14 cellular contexts compared by ENCODE assay signal in genomic region chr7:27122075-27122910, GRCh38. TPM values are rescaled to one million over a fixed set of nuclear protein-coding genes. Genes with fewer than 3 reads are reported as not detected.
DNase-seq lines count a peak whose midpoint lies in the region; ATAC-seq and TF ChIP-seq lines count a peak whose summit lies in the region.
"Had no signal": no experiment of that assay in that cellular context is flagged by ENCODE, and none has a peak within 500 bp of the region (broad histone marks: within the 10 kb centered on the region; RNA-seq: fewer than 3 reads in every experiment).

No MANE protein-coding gene starts in this region.

- TF ChIP-seq EP300 in stomach (IDR thresholded peaks at IDR 0.05), result no peak
- no peak for TF ChIP-seq EP300 in tibial nerve (IDR thresholded peaks at IDR 0.05)

- TF ChIP-seq RAD21 in IMR-90 (IDR thresholded peaks at IDR 0.05; ENCODE audit: low read length), result no peak

- peak overlapping the region; percentile 76 for H3K56ac ChIP-seq in IMR-90 (ENCODE audit: extremely low read depth, insufficient read depth, low read length)

- peak overlapping the region; percentile 88 for H2BK5ac ChIP-seq in IMR-90 (ENCODE audit: low read depth, low read length, poor library complexity, severe bottlenecking)

- peak overlapping the region; percentile 94 for H3K14ac ChIP-seq in IMR-90 (replicated peaks; ENCODE audit: low read depth, low read length)

- H3K4me3 ChIP-seq in IMR-90 (ENCODE audit: insufficient read depth, low read depth, low read length) (peak overlapping the region; percentile 48), coronary artery (no peak overlapping the region), right lobe of liver (no peak overlapping the region), stomach (peak overlapping the region; percentile 35 to 41 (median 39)), tibial nerve (no peak overlapping the region), BE2C (ENCODE audit: low read depth, low read length) (no peak overlapping the region)
- H3K4me3 ChIP-seq: cardiac muscle cell had no signal

- in situ Hi-C loops in IMR-90 (cut with MboI; ENCODE audit: low sequenced_read_pairs), result no loop called here

- TF ChIP-seq CTCF in IMR-90 (conservative IDR thresholded peaks at IDR 0.05; ENCODE audit: low read depth, low read length) (no peak), coronary artery (IDR thresholded peaks at IDR 0.05) (no peak), right lobe of liver (IDR thresholded peaks at IDR 0.05) (no peak), stomach (IDR thresholded peaks at IDR 0.05) (no peak), tibial nerve (IDR thresholded peaks at IDR 0.05) (no peak), BE2C (IDR thresholded peaks at IDR 0.05; ENCODE audit: low read depth, low read length) (no peak)

- peak overlapping the region; percentile 84 for H2AFZ ChIP-seq in IMR-90 (replicated peaks; ENCODE audit: low read length, poor library complexity)

- H3K4me2 ChIP-seq in IMR-90 (ENCODE audit: low read depth, low read length), result peak overlapping the region; percentile 95

- peak; percentile 41 for DNase-seq in IMR-90
- DNase-seq in coronary artery (ENCODE audit: low spot score), result peak; percentile 62
- peak in 2 of 3 donors; percentile 42 to 73 for DNase-seq in right lobe of liver
- no peak for DNase-seq in stomach
- no peak for DNase-seq in tibial nerve (ENCODE audit: low spot score in 2 of 2)
- DNase-seq in stimulated activated CD4-positive, alpha-beta T cell treated with anti-CD3 and anti-CD28 coated beads, Interleukin-15, amount 100 ng/mL, for 24 hours, result no peak
- DNase-seq in BE2C, result no peak
- DNase-seq in NOMO-1 treated with dmso at 0.1 percent for 144 hours (lab: John Stamatoyannopoulos, UW; ENCODE audit: unreplicated experiment), result no peak
- DNase-seq: activated T-cell treated with anti-CD3 and anti-CD28 coated beads for 4 hours, foreskin fibroblast, NCI-H345, SHP77 had no signal

- 0 out of 2 replicates have a peak, but pooled peaks cover 2% of the 10 kb centered on the region for H4K20me1 ChIP-seq in IMR-90 (ENCODE audit: insufficient read depth, low read length)

- peak overlapping the region; percentile 67 for H3K18ac ChIP-seq in IMR-90 (ENCODE audit: low read depth, low read length)

- no peaks in the 10 kb centered on the region for H3K27me3 ChIP-seq in IMR-90 (ENCODE audit: control insufficient read depth, insufficient read depth, low read length)
- H3K27me3 ChIP-seq in right lobe of liver, result peaks cover 0 to 17% of the 10 kb centered on the region in 2 donors
- peaks cover 0 to 93% (median 45%) of the 10 kb centered on the region in 3 donors for H3K27me3 ChIP-seq in stomach
- peaks cover 0 to 32% of the 10 kb centered on the region in 2 donors for H3K27me3 ChIP-seq in tibial nerve
- H3K27me3 ChIP-seq in BE2C, result peaks cover 100% of the 10 kb centered on the region

- peak overlapping the region; percentile 64 for H2BK15ac ChIP-seq in IMR-90 (ENCODE audit: low read depth, low read length)

- TF ChIP-seq POLR2A in IMR-90 (IDR thresholded peaks at IDR 0.05; ENCODE audit: low read depth, low read length), result no peak
- no peak for TF ChIP-seq POLR2A in right lobe of liver (IDR thresholded peaks at IDR 0.05)
- TF ChIP-seq POLR2A in stomach (IDR thresholded peaks at IDR 0.05), result no peak
- no peak for TF ChIP-seq POLR2A in tibial nerve (IDR thresholded peaks at IDR 0.05)

- ATAC-seq in IMR-90 (ENCODE audit: low read depth) (no peak), right lobe of liver (peak; percentile 48 to 83 (median 58))

- H3K4me1 ChIP-seq in IMR-90 (ENCODE audit: control insufficient read depth, insufficient read depth, low read length) (peaks cover 36% of the 10 kb centered on the region), right lobe of liver (peaks cover 0 to 18% (median 3%) of the 10 kb centered on the region in 4 donors), stomach (peaks cover 19 to 82% (median 52%) of the 10 kb centered on the region in 4 donors), tibial nerve (peaks cover 0 to 56% (median 1%) of the 10 kb centered on the region in 4 donors), BE2C (no peaks in the 10 kb centered on the region)

- H3K9ac ChIP-seq in IMR-90 (ENCODE audit: low read depth, low read length), result peak overlapping the region; percentile 96

- H2AK5ac ChIP-seq in IMR-90 (ENCODE audit: low read depth, low read length), result peak overlapping the region; percentile 76

- H3K9me1 ChIP-seq in IMR-90 (ENCODE audit: insufficient read depth, low read length), result peaks cover 12% of the 10 kb centered on the region

- CTCF ChIA-PET in IMR-90 (lab: Yijun Ruan, JAX), result interaction anchor here (0.6 to 1.2 kb wide), 2 partner anchors 17 to 41 kb away, joined by 3 to 5 read pairs; no protein-coding TSS in a partner anchor

- H3K36me3 ChIP-seq in IMR-90 (ENCODE audit: control insufficient read depth, insufficient read depth, low read length), result peaks cover 2% of the 10 kb centered on the region; the same call in 1 of the 2 replicates
- no peaks in the 10 kb centered on the region for H3K36me3 ChIP-seq in right lobe of liver
- no peaks in the 10 kb centered on the region for H3K36me3 ChIP-seq in stomach
- peaks cover 0 to 25% (median 0%) of the 10 kb centered on the region in 3 donors for H3K36me3 ChIP-seq in tibial nerve
- no peaks in the 10 kb centered on the region for H3K36me3 ChIP-seq in BE2C
- H3K36me3 ChIP-seq: cardiac muscle cell had no signal

- peak overlapping the region; percentile 87 for H2AK9ac ChIP-seq in IMR-90 (replicated peaks; ENCODE audit: low read depth, low read length, poor library complexity)

- BruUV-seq in IMR-90 (replicated peaks; lab: Mats Ljungman, UMichigan), result no TSS peak

- WGBS in IMR-90 (ENCODE audit: extremely low coverage in 2 of 2, insufficient read length in 1 of 2), 2 experiments, result 14% methylated on average over 4 of the region's 42 CpGs; no CpG with 5 or more reads in 1 of the 2 experiments
- WGBS in right lobe of liver (ENCODE audit: insufficient coverage, low coverage, low lambda C conversion rate, missing lambda C conversion rate), result 20% methylated on average over 33 of the region's 42 CpGs
- 19 to 33% (median 23%) methylated on average over 42 of the region's 42 CpGs for WGBS in stomach, 5 donors
- WGBS in tibial nerve, 2 donors, result 61 to 62% methylated on average over 42 of the region's 42 CpGs

- peak overlapping the region; percentile 80 for H3K23ac ChIP-seq in IMR-90 (ENCODE audit: low read depth, low read length)

- POLR2A ChIA-PET in IMR-90 (lab: Charles Lee; ENCODE audit: unreplicated experiment), result interaction anchor here (1.5 kb wide), 1 partner anchor 16 kb away, joined by 3 read pairs; no protein-coding TSS in a partner anchor

- H3K4ac ChIP-seq in IMR-90 (ENCODE audit: low read depth, low read length), result peak overlapping the region; percentile 98

- peak overlapping the region; percentile 96 for H4K91ac ChIP-seq in IMR-90 (ENCODE audit: insufficient read depth, low read depth, low read length)

- peaks cover 5 to 51% of the 10 kb centered on the region in 2 experiments; a peak in 3 of 4 replicates for H3K79me1 ChIP-seq in IMR-90 (ENCODE audit: low read depth in 1 of 2, low read length in 2 of 2)

- H4K5ac ChIP-seq in IMR-90 (ENCODE audit: low read depth, low read length), result peak overlapping the region; percentile 92

- intact Hi-C loops in IMR-90 (cut with micrococcal nuclease) (loop anchor here (2.0 to 5.0 kb wide), 2 partner anchors 23 to 920 kb away; partner anchors contain the start of genes CBX3 and HNRNPA2B1), right lobe of liver (cut with DNase I) (no loop called here), stomach (cut with DNase I; ENCODE audit: low total_unique reads) (no loop called here)

- H2BK20ac ChIP-seq in IMR-90 (ENCODE audit: low read depth, low read length), result peak overlapping the region; percentile 63

- H3K9me3 ChIP-seq in IMR-90 (ENCODE audit: control insufficient read depth, insufficient read depth, low read length), result no peaks in the 10 kb centered on the region
- H3K9me3 ChIP-seq in right lobe of liver, result no peaks in the 10 kb centered on the region
- no peaks in the 10 kb centered on the region for H3K9me3 ChIP-seq in stomach
- no peaks in the 10 kb centered on the region for H3K9me3 ChIP-seq in tibial nerve
- H3K9me3 ChIP-seq in BE2C, result no peaks in the 10 kb centered on the region

- dilution Hi-C loops in IMR-90 (cut with HindIII; ENCODE audit: low sequenced_read_pairs, unreplicated experiment), result no loop called here

- peak overlapping the region; percentile 90 to 93 for H4K8ac ChIP-seq in IMR-90 (ENCODE audit: low read depth in 2 of 2, low read length in 2 of 2)

- H3K27ac ChIP-seq in IMR-90 (ENCODE audit: insufficient read depth, low read length) (peak overlapping the region; percentile 99), coronary artery (peak overlapping the region in 1 of 2 donors; percentile 3), right lobe of liver (peak overlapping the region in 1 of 3 donors; percentile 32), stomach (peak overlapping the region; percentile 65 to 99 (median 94)), tibial nerve (peak overlapping the region in 1 of 4 donors; percentile 59)
- H3K27ac ChIP-seq: cardiac muscle cell had no signal

- H2BK120ac ChIP-seq in IMR-90 (ENCODE audit: low read depth, low read length), result peak overlapping the region; percentile 94

RNA-seq across cellular contexts. Expression of gene HOXA4, which starts 8.3 kb away (rescaled TPM):
- 0.36 and 1.1 TPM in 2 replicates for total RNA-seq in IMR-90 (2012; rRNA removed)
- 7.2 and 8.0 TPM in 2 replicates for polyA plus RNA-seq in IMR-90 (2012; rRNA removed)
- 4.3 and 5.1 TPM in 2 replicates for polyA plus RNA-seq in IMR-90 (2012; cell fraction: cytosol; rRNA removed)
- 4.5 and 16.6 TPM in 2 replicates for polyA plus RNA-seq in IMR-90 (2012; cell fraction: nucleus; rRNA removed; ENCODE audit: low replicate concordance)
- total RNA-seq in right lobe of liver, result 1 to 10 TPM in 1 of 6 experiments, under 1 TPM in 4, not detected in 1; 0.55 to 1.6 (median 0.75) TPM
- total RNA-seq in stomach, result 1 to 10 TPM in 3 of 5 donors, under 1 TPM in 2; 0.55 to 5.8 (median 2.2) TPM
- 10 to 100 TPM in 1 of 3 donors, 1 to 10 TPM in 2; 4.4 to 17.0 (median 5.9) TPM for polyA plus RNA-seq in stomach
- total RNA-seq in tibial nerve, result 1 to 10 TPM; 4.4 to 6.3 (median 4.7) TPM
- polyA plus RNA-seq in BE2C (2012; ENCODE audit: insufficient read depth, insufficient read length, low read depth), result not detected
- total RNA-seq: cardiac muscle cell had no signal

RNA-seq across cellular contexts. Expression of gene HOXA2, which starts 19.8 kb away (rescaled TPM):
- total RNA-seq in IMR-90 (2012; rRNA removed) (1.6 and 1.7 TPM in 2 replicates), right lobe of liver (under 1 TPM in 3 of 6 experiments, not detected in 3; 0.16 to 0.19 (median 0.17) TPM), stomach (1 to 10 TPM in 3 of 5 donors, under 1 TPM in 1, not detected in 1; 0.89 to 2.3 (median 1.1) TPM), tibial nerve (1 to 10 TPM; 2.5 to 5.9 (median 5.2) TPM)
- polyA plus RNA-seq in IMR-90 (2012; rRNA removed) (2.4 and 3.9 TPM in 2 replicates), stomach (1 to 10 TPM; 1.1 to 3.7 (median 1.2) TPM)
- 0.93 and 1.8 TPM in 2 replicates for polyA plus RNA-seq in IMR-90 (2012; cell fraction: cytosol; rRNA removed)
- polyA plus RNA-seq in IMR-90 (2012; cell fraction: nucleus; rRNA removed; ENCODE audit: low replicate concordance), result 5.2 and 14.9 TPM in 2 replicates
- polyA plus RNA-seq in BE2C (2012; ENCODE audit: insufficient read depth, insufficient read length, low read depth), result not detected

RNA-seq across cellular contexts. Expression of gene HOXA5, which starts 21.2 kb away (rescaled TPM):
- total RNA-seq in IMR-90 (2012; rRNA removed), result 19.9 and 23.9 TPM in 2 replicates
- polyA plus RNA-seq in IMR-90 (2012; rRNA removed), result 28.1 and 29.4 TPM in 2 replicates
- 27.6 and 56.3 TPM in 2 replicates for polyA plus RNA-seq in IMR-90 (2012; cell fraction: cytosol; rRNA removed)
- 34.9 and 41.0 TPM in 2 replicates for polyA plus RNA-seq in IMR-90 (2012; cell fraction: nucleus; rRNA removed; ENCODE audit: low replicate concordance)
- 1 to 10 TPM in 2 of 6 experiments, under 1 TPM in 4; 0.18 to 1.5 (median 0.65) TPM for total RNA-seq in right lobe of liver
- 10 to 100 TPM in 3 of 5 donors, 1 to 10 TPM in 2; 2.9 to 53.1 (median 18.2) TPM for total RNA-seq in stomach
- polyA plus RNA-seq in stomach, result 10 to 100 TPM in 1 of 3 donors, 1 to 10 TPM in 2; 7.5 to 12.8 (median 7.8) TPM
- total RNA-seq in tibial nerve, result 10 to 100 TPM; 12.0 to 25.9 (median 16.6) TPM
- not detected for polyA plus RNA-seq in BE2C (2012; ENCODE audit: insufficient read depth, insufficient read length, low read depth)
- total RNA-seq: cardiac muscle cell had no signal
- polyA plus RNA-seq: cardiac muscle cell had no signal

RNA-seq across cellular contexts. Expression of gene HOXA6, which starts 25.3 kb away (rescaled TPM):
- total RNA-seq in IMR-90 (2012; rRNA removed), result 1.4 and 1.7 TPM in 2 replicates
- polyA plus RNA-seq in IMR-90 (2012; rRNA removed), result 1.8 and 2.1 TPM in 2 replicates
- polyA plus RNA-seq in IMR-90 (2012; cell fraction: cytosol; rRNA removed), result 0.50 and 1.7 TPM in 2 replicates
- polyA plus RNA-seq in IMR-90 (2012; cell fraction: nucleus; rRNA removed; ENCODE audit: low replicate concordance), result 3.9 and 5.3 TPM in 2 replicates
- total RNA-seq in right lobe of liver, result not detected
- 10 to 100 TPM in 1 of 5 donors, 1 to 10 TPM in 1, not detected in 3; 3.7 to 12.7 TPM for total RNA-seq in stomach
- under 1 TPM in 1 of 3 donors, not detected in 2; 0.81 TPM for polyA plus RNA-seq in stomach
- total RNA-seq in tibial nerve, result 10 to 100 TPM; 11.1 to 30.9 (median 18.7) TPM
- polyA plus RNA-seq in BE2C (2012; ENCODE audit: insufficient read depth, insufficient read length, low read depth), result not detected
- total RNA-seq: cardiac muscle cell had no signal
- polyA plus RNA-seq: cardiac muscle cell had no signal

RNA-seq across cellular contexts. Expression of gene HOXA1, which starts 26.5 kb away (rescaled TPM):
- total RNA-seq in IMR-90 (2012; rRNA removed) (0.54 and 0.83 TPM in 2 replicates), right lobe of liver (under 1 TPM in 5 of 6 experiments, not detected in 1; 0.09 to 0.31 (median 0.17) TPM), stomach (under 1 TPM in 1 of 5 donors, not detected in 4; 0.55 TPM), tibial nerve (1 to 10 TPM in 2 of 4 donors, under 1 TPM in 2; 0.44 to 2.1 (median 1.2) TPM)
- polyA plus RNA-seq in IMR-90 (2012; rRNA removed) (1.7 and 1.8 TPM in 2 replicates), stomach (1 to 10 TPM in 1 of 3 donors, under 1 TPM in 1, not detected in 1; 0.31 to 1.1 TPM)
- 0.34 and 0.97 TPM in 2 replicates for polyA plus RNA-seq in IMR-90 (2012; cell fraction: cytosol; rRNA removed)
- polyA plus RNA-seq in IMR-90 (2012; cell fraction: nucleus; rRNA removed; ENCODE audit: low replicate concordance), result 1.5 and 1.9 TPM in 2 replicates
- polyA plus RNA-seq in BE2C (2012; ENCODE audit: insufficient read depth, insufficient read length, low read depth), result not detected
- total RNA-seq: skeletal muscle tissue had no signal

Comparison
In these comparisons a context has a peak if more than half of its experiments do, and no peak if none do; other contexts are left out.
1. DNase-seq: peak in IMR-90 (single experiment), coronary artery (single experiment) and right lobe of liver (2 of 3); none in stomach (single experiment), tibial nerve (0 of 2), stimulated activated CD4-positive, alpha-beta T cell treated with anti-CD3 and anti-CD28 coated beads, Interleukin-15, amount 100 ng/mL, for 24 hours (single experiment), BE2C (single experiment) and NOMO-1 treated with dmso at 0.1 percent for 144 hours (single experiment).
2. H3K4me3 ChIP-seq: peak in IMR-90 (single experiment) and stomach (4 of 4); none in coronary artery (single experiment), right lobe of liver (0 of 3), tibial nerve (0 of 4) and BE2C (single experiment).